Comparison of ENCODE assay signal across 1 cellular context in the genomic region with DNA sequence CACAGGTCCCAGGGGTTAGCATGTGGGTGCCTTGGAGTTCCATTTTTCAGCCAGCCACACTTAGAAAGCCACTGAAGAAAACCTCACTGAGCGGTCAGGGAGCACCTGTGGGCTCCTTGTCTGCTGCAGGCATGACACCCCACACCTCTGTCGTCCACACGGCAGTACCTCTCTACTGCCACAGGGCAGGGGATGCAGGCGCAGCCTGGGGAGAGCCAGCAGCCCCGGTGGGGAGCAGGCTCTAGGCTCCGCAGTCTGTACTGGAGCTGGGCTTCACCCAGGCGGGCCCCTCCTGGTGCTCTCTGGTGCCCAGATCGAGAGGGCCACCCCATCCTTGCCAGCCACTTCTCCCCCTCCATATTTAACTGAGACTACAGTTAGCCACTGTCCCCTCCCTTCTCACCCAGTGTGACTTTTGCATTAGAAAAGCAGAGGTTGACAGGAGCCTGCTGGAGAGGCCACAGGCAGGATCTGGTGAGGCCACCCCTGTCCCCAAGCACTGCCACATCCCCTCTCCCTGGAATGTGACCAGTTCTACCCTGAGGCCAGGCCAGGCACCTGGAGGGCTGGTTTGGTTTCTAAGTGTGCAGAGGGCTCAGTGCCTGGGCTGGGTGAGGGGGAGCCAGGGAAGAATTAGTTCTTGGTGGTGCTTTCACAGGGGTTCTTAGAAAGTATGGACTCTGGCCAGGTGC.
TF ChIP-seq lines count a peak whose summit lies in the region.

No MANE protein-coding gene starts in this region.

TF ChIP-seq in GM23338, 12 proteins besides CTCF, POLR2A, EP300 and RAD21 (continued from another document):
- TF ChIP-seq, protein P1, sequence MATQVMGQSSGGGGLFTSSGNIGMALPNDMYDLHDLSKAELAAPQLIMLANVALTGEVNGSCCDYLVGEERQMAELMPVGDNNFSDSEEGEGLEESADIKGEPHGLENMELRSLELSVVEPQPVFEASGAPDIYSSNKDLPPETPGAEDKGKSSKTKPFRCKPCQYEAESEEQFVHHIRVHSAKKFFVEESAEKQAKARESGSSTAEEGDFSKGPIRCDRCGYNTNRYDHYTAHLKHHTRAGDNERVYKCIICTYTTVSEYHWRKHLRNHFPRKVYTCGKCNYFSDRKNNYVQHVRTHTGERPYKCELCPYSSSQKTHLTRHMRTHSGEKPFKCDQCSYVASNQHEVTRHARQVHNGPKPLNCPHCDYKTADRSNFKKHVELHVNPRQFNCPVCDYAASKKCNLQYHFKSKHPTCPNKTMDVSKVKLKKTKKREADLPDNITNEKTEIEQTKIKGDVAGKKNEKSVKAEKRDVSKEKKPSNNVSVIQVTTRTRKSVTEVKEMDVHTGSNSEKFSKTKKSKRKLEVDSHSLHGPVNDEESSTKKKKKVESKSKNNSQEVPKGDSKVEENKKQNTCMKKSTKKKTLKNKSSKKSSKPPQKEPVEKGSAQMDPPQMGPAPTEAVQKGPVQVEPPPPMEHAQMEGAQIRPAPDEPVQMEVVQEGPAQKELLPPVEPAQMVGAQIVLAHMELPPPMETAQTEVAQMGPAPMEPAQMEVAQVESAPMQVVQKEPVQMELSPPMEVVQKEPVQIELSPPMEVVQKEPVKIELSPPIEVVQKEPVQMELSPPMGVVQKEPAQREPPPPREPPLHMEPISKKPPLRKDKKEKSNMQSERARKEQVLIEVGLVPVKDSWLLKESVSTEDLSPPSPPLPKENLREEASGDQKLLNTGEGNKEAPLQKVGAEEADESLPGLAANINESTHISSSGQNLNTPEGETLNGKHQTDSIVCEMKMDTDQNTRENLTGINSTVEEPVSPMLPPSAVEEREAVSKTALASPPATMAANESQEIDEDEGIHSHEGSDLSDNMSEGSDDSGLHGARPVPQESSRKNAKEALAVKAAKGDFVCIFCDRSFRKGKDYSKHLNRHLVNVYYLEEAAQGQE (IDR thresholded peaks at IDR 0.05; ENCODE audit: unreplicated experiment), result no peak
- no peak for TF ChIP-seq CREB1 (CRISPR knock-in tag; IDR thresholded peaks at IDR 0.05; ENCODE audit: low read depth)
- TF ChIP-seq ZNF331 (CRISPR knock-in tag; IDR thresholded peaks at IDR 0.05; ENCODE audit: low read depth), result no peak
- TF ChIP-seq, protein P2, sequence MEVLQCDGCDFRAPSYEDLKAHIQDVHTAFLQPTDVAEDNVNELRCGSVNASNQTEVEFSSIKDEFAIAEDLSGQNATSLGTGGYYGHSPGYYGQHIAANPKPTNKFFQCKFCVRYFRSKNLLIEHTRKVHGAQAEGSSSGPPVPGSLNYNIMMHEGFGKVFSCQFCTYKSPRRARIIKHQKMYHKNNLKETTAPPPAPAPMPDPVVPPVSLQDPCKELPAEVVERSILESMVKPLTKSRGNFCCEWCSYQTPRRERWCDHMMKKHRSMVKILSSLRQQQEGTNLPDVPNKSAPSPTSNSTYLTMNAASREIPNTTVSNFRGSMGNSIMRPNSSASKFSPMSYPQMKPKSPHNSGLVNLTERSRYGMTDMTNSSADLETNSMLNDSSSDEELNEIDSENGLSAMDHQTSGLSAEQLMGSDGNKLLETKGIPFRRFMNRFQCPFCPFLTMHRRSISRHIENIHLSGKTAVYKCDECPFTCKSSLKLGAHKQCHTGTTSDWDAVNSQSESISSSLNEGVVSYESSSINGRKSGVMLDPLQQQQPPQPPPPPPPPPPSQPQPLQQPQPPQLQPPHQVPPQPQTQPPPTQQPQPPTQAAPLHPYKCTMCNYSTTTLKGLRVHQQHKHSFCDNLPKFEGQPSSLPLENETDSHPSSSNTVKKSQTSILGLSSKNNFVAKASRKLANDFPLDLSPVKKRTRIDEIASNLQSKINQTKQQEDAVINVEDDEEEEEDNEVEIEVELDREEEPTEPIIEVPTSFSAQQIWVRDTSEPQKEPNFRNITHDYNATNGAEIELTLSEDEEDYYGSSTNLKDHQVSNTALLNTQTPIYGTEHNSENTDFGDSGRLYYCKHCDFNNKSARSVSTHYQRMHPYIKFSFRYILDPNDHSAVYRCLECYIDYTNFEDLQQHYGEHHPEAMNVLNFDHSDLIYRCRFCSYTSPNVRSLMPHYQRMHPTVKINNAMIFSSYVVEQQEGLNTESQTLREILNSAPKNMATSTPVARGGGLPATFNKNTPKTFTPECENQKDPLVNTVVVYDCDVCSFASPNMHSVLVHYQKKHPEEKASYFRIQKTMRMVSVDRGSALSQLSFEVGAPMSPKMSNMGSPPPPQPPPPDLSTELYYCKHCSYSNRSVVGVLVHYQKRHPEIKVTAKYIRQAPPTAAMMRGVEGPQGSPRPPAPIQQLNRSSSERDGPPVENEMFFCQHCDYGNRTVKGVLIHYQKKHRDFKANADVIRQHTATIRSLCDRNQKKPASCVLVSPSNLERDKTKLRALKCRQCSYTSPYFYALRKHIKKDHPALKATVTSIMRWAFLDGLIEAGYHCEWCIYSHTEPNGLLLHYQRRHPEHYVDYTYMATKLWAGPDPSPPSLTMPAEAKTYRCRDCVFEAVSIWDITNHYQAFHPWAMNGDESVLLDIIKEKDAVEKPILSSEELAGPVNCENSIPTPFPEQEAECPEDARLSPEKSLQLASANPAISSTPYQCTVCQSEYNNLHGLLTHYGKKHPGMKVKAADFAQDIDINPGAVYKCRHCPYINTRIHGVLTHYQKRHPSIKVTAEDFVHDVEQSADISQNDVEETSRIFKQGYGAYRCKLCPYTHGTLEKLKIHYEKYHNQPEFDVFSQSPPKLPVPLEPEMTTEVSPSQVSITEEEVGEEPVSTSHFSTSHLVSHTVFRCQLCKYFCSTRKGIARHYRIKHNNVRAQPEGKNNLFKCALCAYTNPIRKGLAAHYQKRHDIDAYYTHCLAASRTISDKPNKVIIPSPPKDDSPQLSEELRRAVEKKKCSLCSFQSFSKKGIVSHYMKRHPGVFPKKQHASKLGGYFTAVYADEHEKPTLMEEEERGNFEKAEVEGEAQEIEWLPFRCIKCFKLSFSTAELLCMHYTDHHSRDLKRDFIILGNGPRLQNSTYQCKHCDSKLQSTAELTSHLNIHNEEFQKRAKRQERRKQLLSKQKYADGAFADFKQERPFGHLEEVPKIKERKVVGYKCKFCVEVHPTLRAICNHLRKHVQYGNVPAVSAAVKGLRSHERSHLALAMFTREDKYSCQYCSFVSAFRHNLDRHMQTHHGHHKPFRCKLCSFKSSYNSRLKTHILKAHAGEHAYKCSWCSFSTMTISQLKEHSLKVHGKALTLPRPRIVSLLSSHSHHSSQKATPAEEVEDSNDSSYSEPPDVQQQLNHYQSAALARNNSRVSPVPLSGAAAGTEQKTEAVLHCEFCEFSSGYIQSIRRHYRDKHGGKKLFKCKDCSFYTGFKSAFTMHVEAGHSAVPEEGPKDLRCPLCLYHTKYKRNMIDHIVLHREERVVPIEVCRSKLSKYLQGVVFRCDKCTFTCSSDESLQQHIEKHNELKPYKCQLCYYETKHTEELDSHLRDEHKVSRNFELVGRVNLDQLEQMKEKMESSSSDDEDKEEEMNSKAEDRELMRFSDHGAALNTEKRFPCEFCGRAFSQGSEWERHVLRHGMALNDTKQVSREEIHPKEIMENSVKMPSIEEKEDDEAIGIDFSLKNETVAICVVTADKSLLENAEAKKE (CRISPR knock-in tag; IDR thresholded peaks at IDR 0.05), result no peak
